ENCODE assay signal across 1 cellular context in genomic region chr15:65903296-65904073, GRCh38.
TF ChIP-seq lines count a peak whose summit lies in the region.

No MANE protein-coding gene starts in this region.

TF ChIP-seq in GM12878, 131 proteins besides CTCF, POLR2A, EP300 and RAD21:
- TF ChIP-seq DPF2 (IDR thresholded peaks at IDR 0.05) (peak; percentile 76), RELB (IDR thresholded peaks at IDR 0.05; ENCODE audit: low read depth) (peak; percentile 67; the same call in 1 of the 2 replicates), IKZF2 (IDR thresholded peaks at IDR 0.05) (peak; percentile 90 to 92), STAT1 (conservative IDR thresholded peaks at IDR 0.05) (no peak), SPI1 (IDR thresholded peaks at IDR 0.05; ENCODE audit: borderline replicate concordance, insufficient read depth, low read depth, low read length) (peak; percentile 52), NFIC (IDR thresholded peaks at IDR 0.05; ENCODE audit: low read depth, low read length) (peak; percentile 40; the same call in 1 of the 2 replicates), BCL11A (IDR thresholded peaks at IDR 0.05; ENCODE audit: low read depth, low read length) (peak; percentile 43; the same call in 1 of the 2 replicates), IKZF1 (conservative IDR thresholded peaks at IDR 0.05) (peak; percentile 90), JUNB (IDR thresholded peaks at IDR 0.05) (peak; percentile 13; the same call in 1 of the 2 replicates), MEF2B (IDR thresholded peaks at IDR 0.05; ENCODE audit: partially characterized antibody, poor library complexity, severe bottlenecking) (peak; percentile 52), BMI1 (IDR thresholded peaks at IDR 0.05; ENCODE audit: borderline replicate concordance) (no peak), MEF2A (IDR thresholded peaks at IDR 0.05; ENCODE audit: insufficient read depth, low read depth, low read length) (no peak), MTA2 (IDR thresholded peaks at IDR 0.05; ENCODE audit: low read depth) (peak; percentile 94), ATF7 (IDR thresholded peaks at IDR 0.05; ENCODE audit: low read depth) (peak; percentile 93)
